Comparison of ENCODE assay signal across 9 cellular contexts in the genomic region with DNA sequence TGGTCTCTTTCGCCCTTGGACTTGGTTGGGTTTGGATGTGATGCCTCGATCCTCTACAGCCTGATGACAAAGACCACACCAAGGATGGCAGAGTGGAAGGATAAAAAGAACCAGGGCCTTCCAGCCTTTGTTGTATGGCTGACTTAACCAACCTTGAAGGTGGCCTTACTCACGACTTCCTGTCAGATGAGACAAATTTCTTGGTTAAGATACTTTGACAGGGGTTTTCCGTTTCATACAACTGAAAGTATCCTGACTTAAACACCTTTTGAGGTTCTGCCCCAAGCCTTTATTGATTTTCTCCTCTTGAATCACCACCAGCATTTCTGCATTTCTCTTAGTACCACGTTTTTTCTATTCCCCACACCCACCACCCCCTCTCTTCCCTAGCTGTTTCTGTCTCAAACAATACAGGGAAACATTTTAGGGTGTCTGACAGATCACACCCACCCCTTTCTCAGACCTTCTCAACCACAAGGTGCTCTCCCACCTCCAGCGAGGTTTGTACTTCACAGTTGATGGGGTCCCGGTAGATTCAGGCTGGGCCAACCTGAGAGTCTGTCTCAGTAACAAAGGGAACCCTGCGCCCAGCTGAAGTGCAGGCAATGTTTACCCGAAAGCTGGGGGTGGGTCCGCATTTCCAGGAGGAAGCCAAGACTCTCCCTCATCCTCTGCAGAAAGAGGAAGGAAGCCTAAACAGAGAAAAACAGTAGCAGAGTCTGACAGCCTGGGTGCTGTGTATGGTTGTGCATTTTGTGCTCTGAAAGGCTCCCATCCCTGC. TPM values are rescaled to one million over a fixed set of nuclear protein-coding genes. Genes with fewer than 3 reads are reported as not detected.
DNase-seq lines count a peak whose midpoint lies in the region; ATAC-seq lines count a peak whose summit lies in the region.
"Had no signal": no experiment of that assay in that cellular context is flagged by ENCODE, and none has a peak within 500 bp of the region (broad histone marks: within the 10 kb centered on the region; RNA-seq: fewer than 3 reads in every experiment).

No MANE protein-coding gene starts in this region.

- H3K27me3 Mint-ChIP-seq in activated T-cell treated with anti-CD3 and anti-CD28 coated beads, Interleukin-2, amount 50 U/mL, for 24 hours = no peaks in the 10 kb centered on the region

- DNase-seq in GF-D8 (lab: John Stamatoyannopoulos, UW) (peak; percentile 9), Karpas-422 (no peak), A172 (ENCODE audit: low spot score) (no peak), NCI-H446 (lab: John Stamatoyannopoulos, UW) (no peak), HAP-1 (ENCODE audit: low spot score in 2 of 2) (no peak)
- DNase-seq in activated T-cell treated with anti-CD3 and anti-CD28 coated beads, Interleukin-2, amount 50 U/mL, for 24 hours = peak; percentile 78

- H3K27ac Mint-ChIP-seq in activated T-cell treated with anti-CD3 and anti-CD28 coated beads, Interleukin-2, amount 50 U/mL, for 24 hours = peak overlapping the region; percentile 99

- H3K9me2 ChIP-seq in Karpas-422 (replicated peaks; ENCODE audit: insufficient read depth, low read length) = no peaks in the 10 kb centered on the region

- peak; percentile 77 for ATAC-seq in GM21576 (IDR thresholded peaks at IDR 0.05; ENCODE audit: unreplicated experiment)

- H3K27me3 ChIP-seq in Karpas-422 (ENCODE audit: low read length) = no peaks in the 10 kb centered on the region
- peaks cover 33% of the 10 kb centered on the region for H3K27me3 ChIP-seq in HAP-1 (ENCODE audit: low read depth)

- peak overlapping the region; percentile 67 for H3K4me3 Mint-ChIP-seq in activated T-cell treated with anti-CD3 and anti-CD28 coated beads, Interleukin-2, amount 50 U/mL, for 24 hours

- H4K20me1 ChIP-seq in Karpas-422 (ENCODE audit: insufficient read depth, low read depth, low read length) = no peaks in the 10 kb centered on the region

- no peaks in the 10 kb centered on the region for H3K36me3 ChIP-seq in Karpas-422 (ENCODE audit: insufficient read depth, low read length)
- H3K36me3 ChIP-seq in HAP-1 (replicated peaks) = no peaks in the 10 kb centered on the region

- peak overlapping the region; percentile 80 for H2AFZ ChIP-seq in Karpas-422 (ENCODE audit: low read length)

- H3K4me1 ChIP-seq in Karpas-422 (ENCODE audit: low read length) = peaks cover 9% of the 10 kb centered on the region
- no peaks in the 10 kb centered on the region for H3K4me1 ChIP-seq in HAP-1

- no peak overlapping the region for H3K27ac ChIP-seq in Karpas-422 (ENCODE audit: low read length)
- peak overlapping the region in 20 of 21 experiments; percentile 20 to 89 (median 73) for H3K27ac ChIP-seq in skin epidermis
- H3K27ac ChIP-seq: epithelial cell of prostate had no signal

- H3K9me3 Mint-ChIP-seq in activated T-cell treated with anti-CD3 and anti-CD28 coated beads, Interleukin-2, amount 50 U/mL, for 24 hours = peaks cover 4% of the 10 kb centered on the region

- no peaks in the 10 kb centered on the region for H3K79me2 ChIP-seq in Karpas-422 (ENCODE audit: low read length)

- peaks cover 60% of the 10 kb centered on the region for H3K4me1 Mint-ChIP-seq in activated T-cell treated with anti-CD3 and anti-CD28 coated beads, Interleukin-2, amount 50 U/mL, for 24 hours (ENCODE audit: low read depth)

- peaks cover 3% of the 10 kb centered on the region for H3K36me3 Mint-ChIP-seq in activated T-cell treated with anti-CD3 and anti-CD28 coated beads, Interleukin-2, amount 50 U/mL, for 24 hours (ENCODE audit: low read depth)

- no peaks in the 10 kb centered on the region for H3K9me3 ChIP-seq in Karpas-422 (ENCODE audit: low read length)
- no peaks in the 10 kb centered on the region for H3K9me3 ChIP-seq in HAP-1

- no peak overlapping the region for H3K4me2 ChIP-seq in Karpas-422 (ENCODE audit: low read depth, low read length, poor library complexity, severe bottlenecking)

- no peak overlapping the region for H3K9ac ChIP-seq in Karpas-422 (ENCODE audit: low read length)

- in situ Hi-C loops in HAP-1 (cut with MboI; ENCODE audit: low sequenced_read_pairs) = no loop called here

- no peak overlapping the region for H3K4me3 ChIP-seq in Karpas-422 (ENCODE audit: low read length)
- no peak overlapping the region for H3K4me3 ChIP-seq in skin epidermis
- no peak overlapping the region for H3K4me3 ChIP-seq in HAP-1

RNA-seq across cellular contexts. Expression of a gene that starts 5.0 kb away (rescaled TPM):
- 0.15 and 0.18 TPM in 2 replicates for total RNA-seq in Karpas-422 (2014; rRNA removed; shearing (Covaris generic); ENCODE audit: low replicate concordance)
- total RNA-seq in A172 (2014; rRNA removed; shearing (Covaris generic)) = 8.8 and 18.4 TPM in 2 replicates

Comparison
In these comparisons a context has a peak if more than half of its experiments do, and no peak if none do; other contexts are left out.
1. DNase-seq: peak in GF-D8 (single experiment) and activated T-cell treated with anti-CD3 and anti-CD28 coated beads, Interleukin-2, amount 50 U/mL, for 24 hours (single experiment); none in Karpas-422 (single experiment), A172 (single experiment), NCI-H446 (0 of 2) and HAP-1 (0 of 2).